ENCODE assay signal across 27 cellular contexts in genomic region chr15:75468908-75469307, GRCh38. TPM values are rescaled to one million over a fixed set of nuclear protein-coding genes. Genes with fewer than 3 reads are reported as not detected.
DNase-seq lines count a peak whose midpoint lies in the region; ATAC-seq and FAIRE-seq lines count a peak whose summit lies in the region.
"Had no signal": no experiment of that assay in that cellular context is flagged by ENCODE, and none has a peak within 500 bp of the region (broad histone marks: within the 10 kb centered on the region; RNA-seq: fewer than 3 reads in every experiment).

No MANE protein-coding gene starts in this region.

- no peak for FAIRE-seq in urothelium cell line (lab: Jason Lieb, UNC)
- FAIRE-seq: bronchial epithelial cell, K562 had no signal

- DNase-seq in activated T-cell treated with anti-CD3 and anti-CD28 coated beads, Interleukin-2, amount 50 U/mL, for 24 hours, result no peak
- DNase-seq in activated T-cell treated with anti-CD3 and anti-CD28 coated beads, Interleukin-2, amount 50 U/mL, for 72 hours, result no peak
- DNase-seq in EL (peak; percentile 10), sciatic nerve (ENCODE audit: low spot score) (no peak), urothelium cell line (ENCODE audit: low spot score) (no peak)
- no peak for DNase-seq in activated CD8-positive, alpha-beta T cell treated with anti-CD3 and anti-CD28 coated beads, Interleukin-2, amount 10 ng/mL, durations not matched to agents 7 days and 5 days
- no peak for DNase-seq in stimulated activated CD4-positive, alpha-beta T cell treated with anti-CD3 and anti-CD28 coated beads, Interleukin-2, amount 100 ng/mL, for 24 hours
- DNase-seq in stimulated activated CD4-positive, alpha-beta T cell treated with anti-CD3 and anti-CD28 coated beads, Interleukin-12 subunit alpha, Interleukin-12 subunit beta, amount 100 ng/mL, for 4 hours, result no peak
- DNase-seq: activated gamma-delta T cell; colonic mucosa; DMS53; effector memory CD8-positive, alpha-beta T cell; midbrain; MV-4-11; naive thymus-derived CD8-positive, alpha-beta T cell; NCI-H146; NCI-H2171; NCI-H526; Peyer's patch; right lobe of liver; T-cell had no signal

- no peaks in the 10 kb centered on the region for H3K9me3 Mint-ChIP-seq in activated T-cell treated with anti-CD3 and anti-CD28 coated beads, Interleukin-2, amount 50 U/mL, for 24 hours
- H3K9me3 Mint-ChIP-seq in activated T-cell treated with anti-CD3 and anti-CD28 coated beads, Interleukin-2, amount 50 U/mL, for 72 hours, result no peaks in the 10 kb centered on the region
- H3K9me3 Mint-ChIP-seq in activated CD8-positive, alpha-beta T cell treated with anti-CD3 and anti-CD28 coated beads, Interleukin-2, amount 10 ng/mL, durations not matched to agents 7 days and 5 days (ENCODE audit: insufficient read depth), result no peaks in the 10 kb centered on the region
- H3K9me3 Mint-ChIP-seq: effector memory CD8-positive, alpha-beta T cell; naive thymus-derived CD8-positive, alpha-beta T cell; T-cell; type B pancreatic cell had no signal

- no peaks in the 10 kb centered on the region for H3K4me1 Mint-ChIP-seq in activated T-cell treated with anti-CD3 and anti-CD28 coated beads, Interleukin-2, amount 50 U/mL, for 24 hours (ENCODE audit: low read depth)
- no peaks in the 10 kb centered on the region for H3K4me1 Mint-ChIP-seq in activated T-cell treated with anti-CD3 and anti-CD28 coated beads, Interleukin-2, amount 50 U/mL, for 72 hours (ENCODE audit: low read depth)
- peaks cover 20% of the 10 kb centered on the region for H3K4me1 Mint-ChIP-seq in activated CD8-positive, alpha-beta T cell treated with anti-CD3 and anti-CD28 coated beads, Interleukin-2, amount 10 ng/mL, durations not matched to agents 7 days and 5 days (ENCODE audit: low read depth)
- H3K4me1 Mint-ChIP-seq: B cell, T-cell had no signal

- peak overlapping the region; percentile 78 for H3K27ac Mint-ChIP-seq in activated T-cell treated with anti-CD3 and anti-CD28 coated beads, Interleukin-2, amount 50 U/mL, for 24 hours
- no peak overlapping the region for H3K27ac Mint-ChIP-seq in activated T-cell treated with anti-CD3 and anti-CD28 coated beads, Interleukin-2, amount 50 U/mL, for 72 hours
- H3K27ac Mint-ChIP-seq in activated CD8-positive, alpha-beta T cell treated with anti-CD3 and anti-CD28 coated beads, Interleukin-2, amount 10 ng/mL, durations not matched to agents 7 days and 5 days, result peak overlapping the region; percentile 70
- H3K27ac Mint-ChIP-seq: B cell; effector memory CD8-positive, alpha-beta T cell; T-cell; type B pancreatic cell had no signal

- H3K36me3 Mint-ChIP-seq in activated T-cell treated with anti-CD3 and anti-CD28 coated beads, Interleukin-2, amount 50 U/mL, for 24 hours (ENCODE audit: low read depth), result peaks cover 64% of the 10 kb centered on the region
- H3K36me3 Mint-ChIP-seq in activated T-cell treated with anti-CD3 and anti-CD28 coated beads, Interleukin-2, amount 50 U/mL, for 72 hours (ENCODE audit: insufficient read depth in 2 of 2), result peaks cover 2 to 4% of the 10 kb centered on the region in 2 donors
- peaks cover 64% of the 10 kb centered on the region for H3K36me3 Mint-ChIP-seq in activated CD8-positive, alpha-beta T cell treated with anti-CD3 and anti-CD28 coated beads, Interleukin-2, amount 10 ng/mL, durations not matched to agents 7 days and 5 days (ENCODE audit: low read depth)

- H3K27me3 Mint-ChIP-seq in activated T-cell treated with anti-CD3 and anti-CD28 coated beads, Interleukin-2, amount 50 U/mL, for 24 hours, result no peaks in the 10 kb centered on the region
- no peaks in the 10 kb centered on the region for H3K27me3 Mint-ChIP-seq in activated T-cell treated with anti-CD3 and anti-CD28 coated beads, Interleukin-2, amount 50 U/mL, for 72 hours (ENCODE audit: low read depth)
- no peaks in the 10 kb centered on the region for H3K27me3 Mint-ChIP-seq in activated CD8-positive, alpha-beta T cell treated with anti-CD3 and anti-CD28 coated beads, Interleukin-2, amount 10 ng/mL, durations not matched to agents 7 days and 5 days (ENCODE audit: low read depth)
- H3K27me3 Mint-ChIP-seq: B cell; effector memory CD8-positive, alpha-beta T cell; naive thymus-derived CD8-positive, alpha-beta T cell; T-cell; type B pancreatic cell had no signal

- POLR2A ChIA-PET in activated CD8-positive, alpha-beta T cell treated with anti-CD3 and anti-CD28 coated beads, Interleukin-2, amount 10 ng/mL, durations not matched to agents 7 days and 5 days (lab: Charles Lee), result interaction anchor here (1.1 kb wide), 1 partner anchor 171 kb away, joined by 3 read pairs; the partner anchor contains the start of gene IMP3

- H3K4me3 Mint-ChIP-seq in activated T-cell treated with anti-CD3 and anti-CD28 coated beads, Interleukin-2, amount 50 U/mL, for 24 hours, result no peak overlapping the region
- H3K4me3 Mint-ChIP-seq in activated T-cell treated with anti-CD3 and anti-CD28 coated beads, Interleukin-2, amount 50 U/mL, for 72 hours, result no peak overlapping the region
- H3K4me3 Mint-ChIP-seq in activated CD8-positive, alpha-beta T cell treated with anti-CD3 and anti-CD28 coated beads, Interleukin-2, amount 10 ng/mL, durations not matched to agents 7 days and 5 days, result no peak overlapping the region
- H3K4me3 Mint-ChIP-seq: B cell; effector memory CD8-positive, alpha-beta T cell; naive thymus-derived CD8-positive, alpha-beta T cell; T-cell; type B pancreatic cell had no signal

- intact Hi-C loops in sciatic nerve (cut with DNase I), result no loop called here

- CTCF ChIA-PET in activated CD8-positive, alpha-beta T cell treated with anti-CD3 and anti-CD28 coated beads, Interleukin-2, amount 10 ng/mL, durations not matched to agents 7 days and 5 days (lab: Charles Lee), result no interaction called here

- ATAC-seq in activated T-cell treated with anti-CD3 and anti-CD28 coated beads, Interleukin-2, amount 50 U/mL, for 72 hours (replicated peaks in 1 of 2), result no peak
- no peak for ATAC-seq in activated CD8-positive, alpha-beta T cell treated with anti-CD3 and anti-CD28 coated beads, Interleukin-2, amount 10 ng/mL, durations not matched to agents 7 days and 5 days
- peak; percentile 26 for ATAC-seq in sciatic nerve
- ATAC-seq: effector memory CD8-positive, alpha-beta T cell; esophagus mucosa; gastroesophageal sphincter; K562; naive thymus-derived CD8-positive, alpha-beta T cell; right lobe of liver; T-cell had no signal

RNA-seq across cellular contexts. Expression of gene SIN3A, which starts 17.4 kb away (rescaled TPM):
- 10 to 100 TPM; 93.1 to 96.4 TPM for total RNA-seq in activated T-cell treated with anti-CD3 and anti-CD28 coated beads, Interleukin-2, amount 50 U/mL, for 72 hours
- 100 to 1,000 TPM in 1 of 2 experiments, 10 to 100 TPM in 1; 96.7 to 104 TPM for total RNA-seq in activated CD8-positive, alpha-beta T cell treated with anti-CD3 and anti-CD28 coated beads, Interleukin-2, amount 10 ng/mL, durations not matched to agents 7 days and 5 days
- 73.6 TPM for total RNA-seq in sciatic nerve
